Comparison of ENCODE assay signal across 8 cellular contexts in the genomic region with DNA sequence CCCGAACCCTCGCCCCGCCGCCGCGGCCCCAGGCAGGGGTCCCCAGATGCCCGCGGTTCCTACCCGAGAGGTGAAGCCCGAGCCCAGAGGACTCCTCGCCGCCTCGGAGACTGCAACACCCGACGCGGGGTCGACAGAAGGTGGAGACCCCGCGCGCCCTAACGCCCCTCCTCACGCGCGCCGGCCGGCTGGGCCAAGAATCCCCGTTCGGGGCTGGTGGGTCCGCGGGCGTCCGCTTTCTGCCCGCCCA. TPM values are rescaled to one million over a fixed set of nuclear protein-coding genes. Genes with fewer than 3 reads are reported as not detected.
DNase-seq lines count a peak whose midpoint lies in the region; ATAC-seq and TF ChIP-seq lines count a peak whose summit lies in the region.

No MANE protein-coding gene starts in this region.

- H3K27ac ChIP-seq in coronary artery: peak overlapping the region; percentile 99 to 100
- H3K27ac ChIP-seq in muscle layer of colon (ENCODE audit: low read depth, low read length): peak overlapping the region; percentile 95

- H3K4me1 ChIP-seq in muscle layer of colon (ENCODE audit: insufficient read depth, low read length): peaks cover 14% of the 10 kb centered on the region

- H3K9ac ChIP-seq in muscle layer of colon (ENCODE audit: low read length): peak overlapping the region; percentile 63

- ATAC-seq in GM19397 (IDR thresholded peaks at IDR 0.05; ENCODE audit: unreplicated experiment) (peak; percentile 25), GM19467 (IDR thresholded peaks at IDR 0.05; ENCODE audit: unreplicated experiment) (no peak)

- no peak for DNase-seq in Jurkat, Clone E6-1 (ENCODE audit: low read depth, low spot score)
- DNase-seq in coronary artery (ENCODE audit: low spot score): peak; percentile 79
- DNase-seq in DMS 273 treated with DMSO at 0.1 percent for 48 hours (lab: John Stamatoyannopoulos, UW): no peak
- DNase-seq in NCI-H2171 (lab: John Stamatoyannopoulos, UW): no peak
- DNase-seq in iPS-NIHi11 (ENCODE audit: low spot score): no peak

- H3K4me3 ChIP-seq in Jurkat, Clone E6-1 (ENCODE audit: low read length): peak overlapping the region; percentile 75
- peak overlapping the region; percentile 95 for H3K4me3 ChIP-seq in coronary artery
- H3K4me3 ChIP-seq in muscle layer of colon (ENCODE audit: low read depth in 1 of 2, low read length in 2 of 2): peak overlapping the region; percentile 76 to 98

- no peaks in the 10 kb centered on the region for H3K27me3 ChIP-seq in muscle layer of colon (ENCODE audit: control insufficient read depth in 1 of 2, insufficient read depth in 2 of 2, low read length in 2 of 2)

- no peak for TF ChIP-seq CTCF in coronary artery (IDR thresholded peaks at IDR 0.05)

- H3K9me3 ChIP-seq in muscle layer of colon (ENCODE audit: low read length): no peaks in the 10 kb centered on the region

- peaks cover 10% of the 10 kb centered on the region for H3K36me3 ChIP-seq in muscle layer of colon (ENCODE audit: insufficient read depth, low read length)

RNA-seq across cellular contexts. Expression of a gene that starts 0.5 kb away (rescaled TPM):
- 1,003 TPM for polyA plus RNA-seq in Jurkat, Clone E6-1 (2012; ENCODE audit: insufficient read depth, insufficient read length)

RNA-seq across cellular contexts. Expression of a gene that starts 23.2 kb away (rescaled TPM):
- polyA plus RNA-seq in Jurkat, Clone E6-1 (2012; ENCODE audit: insufficient read depth, insufficient read length): 119 TPM

RNA-seq across cellular contexts. Expression of a gene that starts 27.9 kb away (rescaled TPM):
- polyA plus RNA-seq in Jurkat, Clone E6-1 (2012; ENCODE audit: insufficient read depth, insufficient read length): 546 TPM

RNA-seq across cellular contexts. Expression of a gene that starts 50.7 kb away (rescaled TPM):
- 65.0 TPM for polyA plus RNA-seq in Jurkat, Clone E6-1 (2012; ENCODE audit: insufficient read depth, insufficient read length)
